Comparison of ENCODE assay signal across 17 cellular contexts in genomic region chr2:26738481-26738880, GRCh38. TPM values are rescaled to one million over a fixed set of nuclear protein-coding genes. Genes with fewer than 3 reads are reported as not detected.
DNase-seq lines count a peak whose midpoint lies in the region; ATAC-seq, FAIRE-seq and TF ChIP-seq lines count a peak whose summit lies in the region.
"Had no signal": no experiment of that assay in that cellular context is flagged by ENCODE, and none has a peak within 500 bp of the region (broad histone marks: within the 10 kb centered on the region; RNA-seq: fewer than 3 reads in every experiment).

No MANE protein-coding gene starts in this region.

- WGBS in SK-N-SH (ENCODE audit: low lambda C conversion rate), result 48% methylated on average over 3 of the region's 4 CpGs

- no peaks in the 10 kb centered on the region for H4K20me1 ChIP-seq in SK-N-SH (ENCODE audit: insufficient read depth)

- H3K4me1 ChIP-seq in SK-N-SH (ENCODE audit: control insufficient read depth in 1 of 2, insufficient read depth in 2 of 2, low read depth in 1 of 2, low read length in 1 of 2), result peaks cover 0 to 18% of the 10 kb centered on the region in 2 experiments; a peak in 1 of 4 replicates
- H3K4me1 ChIP-seq: Caco-2 had no signal

- TF ChIP-seq EP300 in SK-N-SH (IDR thresholded peaks at IDR 0.05; ENCODE audit: borderline replicate concordance in 1 of 2, low read depth in 1 of 2, low read length in 1 of 2), result no peak

- no peak for TF ChIP-seq POLR2A in GM12892 (IDR thresholded peaks at IDR 0.05; ENCODE audit: low read depth, low read length)

- peak overlapping the region; percentile 29 for H3K27ac Mint-ChIP-seq in central memory CD8-positive, alpha-beta T cell (ENCODE audit: low read depth)
- H3K27ac Mint-ChIP-seq: CD8-positive, alpha-beta memory T cell had no signal

- no peak overlapping the region for H3K4me2 ChIP-seq in SK-N-SH
- H3K4me2 ChIP-seq: BLaER1 had no signal

- DNase-seq in SK-N-SH, result peak; percentile 32
- peak; percentile 21 for DNase-seq in OCI-M1 (lab: John Stamatoyannopoulos, UW)
- no peak for DNase-seq in central memory CD8-positive, alpha-beta T cell (ENCODE audit: low spot score in 2 of 2)
- no peak for DNase-seq in GM12892 (ENCODE audit: insufficient read length)
- no peak for DNase-seq in EL
- no peak for DNase-seq in GM19238 (ENCODE audit: insufficient read length, low spot score)
- DNase-seq: AML-193; Caco-2; CD8-positive, alpha-beta memory T cell; DMS 273 treated with DMSO at 0.1 percent for 48 hours; GM23248 had no signal

- TF ChIP-seq RAD21 in SK-N-SH (IDR thresholded peaks at IDR 0.05; ENCODE audit: low read length), result no peak

- no peak overlapping the region for H3K27ac ChIP-seq in SK-N-SH (ENCODE audit: low read depth in 2 of 2, low read length in 1 of 2)
- H3K27ac ChIP-seq: 22Rv1, BLaER1, GM23248 had no signal

- ATAC-seq in SK-N-SH treated with all-trans-retinoic acid at 6 μM for 48 hours (no peak), HG02852 (IDR thresholded peaks at IDR 0.05; ENCODE audit: unreplicated experiment) (no peak)
- no peak for ATAC-seq in central memory CD8-positive, alpha-beta T cell (replicated peaks; ENCODE audit: extremely low read depth, poor library complexity, severe bottlenecking)
- ATAC-seq: GM12878 had no signal

- POLR2A ChIA-PET in SK-N-SH (lab: Yijun Ruan, JAX), result no interaction called here

- H3K9me2 ChIP-seq in SK-N-SH, result no peaks in the 10 kb centered on the region

- no peaks in the 10 kb centered on the region for H3K27me3 ChIP-seq in SK-N-SH (ENCODE audit: insufficient read depth)
- H3K27me3 ChIP-seq: BLaER1 had no signal

- no peak overlapping the region for H3K9ac ChIP-seq in SK-N-SH
- H3K9ac ChIP-seq: BLaER1, GM23248 had no signal

- H3K79me2 ChIP-seq in SK-N-SH (ENCODE audit: insufficient read depth), result no peaks in the 10 kb centered on the region

- H3K27me3 Mint-ChIP-seq in central memory CD8-positive, alpha-beta T cell, result peaks cover 33% of the 10 kb centered on the region

- H3F3A ChIP-seq in SK-N-SH (replicated peaks; ENCODE audit: insufficient read depth), result no peaks in the 10 kb centered on the region

- no peaks in the 10 kb centered on the region for H3K36me3 Mint-ChIP-seq in central memory CD8-positive, alpha-beta T cell (ENCODE audit: insufficient read depth)
- H3K36me3 Mint-ChIP-seq: CD8-positive, alpha-beta memory T cell had no signal

- FAIRE-seq in GM12892 (lab: Jason Lieb, UNC), result no peak
- FAIRE-seq: GM12878, H54 had no signal

- no peaks in the 10 kb centered on the region for H3K9me3 Mint-ChIP-seq in central memory CD8-positive, alpha-beta T cell
- H3K9me3 Mint-ChIP-seq: CD8-positive, alpha-beta memory T cell had no signal

- H3K4me3 ChIP-seq in SK-N-SH (ENCODE audit: low read depth in 2 of 2, low read length in 1 of 2), result no peak overlapping the region
- H3K4me3 ChIP-seq: BLaER1, GM12878, GM23248 had no signal

- TF ChIP-seq CTCF in SK-N-SH (IDR thresholded peaks at IDR 0.05), result no peak

- no peaks in the 10 kb centered on the region for H3K9me3 ChIP-seq in SK-N-SH
- H3K9me3 ChIP-seq: BLaER1, Caco-2 had no signal

- no peak overlapping the region for H3K4me3 Mint-ChIP-seq in central memory CD8-positive, alpha-beta T cell

- no peaks in the 10 kb centered on the region for H3K36me3 ChIP-seq in SK-N-SH (replicated peaks in 1 of 2; ENCODE audit: control insufficient read depth in 1 of 2, insufficient read depth in 2 of 2, low read length in 1 of 2)
- H3K36me3 ChIP-seq: BLaER1 had no signal

- H3K4me1 Mint-ChIP-seq in central memory CD8-positive, alpha-beta T cell, result peaks cover 10% of the 10 kb centered on the region

- CTCF ChIA-PET in SK-N-SH (lab: Yijun Ruan, JAX), result interaction anchor here (0.7 to 22.3 kb wide), 6 partner anchors 7 to 159 kb away, joined by 3 to 944 read pairs (median 32); no protein-coding TSS in a partner anchor

- no peak overlapping the region for H2AFZ ChIP-seq in SK-N-SH (ENCODE audit: low read depth)
- H2AFZ ChIP-seq: GM23248 had no signal

TF ChIP-seq in SK-N-SH, 30 proteins besides CTCF, POLR2A, EP300 and RAD21:
- TF ChIP-seq GATA2 (CRISPR knock-in tag; IDR thresholded peaks at IDR 0.05) (peak; percentile 37; the same call in 1 of the 2 replicates), RXRA (IDR thresholded peaks at IDR 0.05; ENCODE audit: borderline replicate concordance, low read depth) (no peak)
TF ChIP-seq in SK-N-SH: peak in this region for 1.

TF ChIP-seq in SK-N-SH treated with all-trans-retinoic acid at 6 μM for 48 hours, 23 proteins besides CTCF, POLR2A, EP300 and RAD21 (continues in another document):
- TF ChIP-seq, protein P1, sequence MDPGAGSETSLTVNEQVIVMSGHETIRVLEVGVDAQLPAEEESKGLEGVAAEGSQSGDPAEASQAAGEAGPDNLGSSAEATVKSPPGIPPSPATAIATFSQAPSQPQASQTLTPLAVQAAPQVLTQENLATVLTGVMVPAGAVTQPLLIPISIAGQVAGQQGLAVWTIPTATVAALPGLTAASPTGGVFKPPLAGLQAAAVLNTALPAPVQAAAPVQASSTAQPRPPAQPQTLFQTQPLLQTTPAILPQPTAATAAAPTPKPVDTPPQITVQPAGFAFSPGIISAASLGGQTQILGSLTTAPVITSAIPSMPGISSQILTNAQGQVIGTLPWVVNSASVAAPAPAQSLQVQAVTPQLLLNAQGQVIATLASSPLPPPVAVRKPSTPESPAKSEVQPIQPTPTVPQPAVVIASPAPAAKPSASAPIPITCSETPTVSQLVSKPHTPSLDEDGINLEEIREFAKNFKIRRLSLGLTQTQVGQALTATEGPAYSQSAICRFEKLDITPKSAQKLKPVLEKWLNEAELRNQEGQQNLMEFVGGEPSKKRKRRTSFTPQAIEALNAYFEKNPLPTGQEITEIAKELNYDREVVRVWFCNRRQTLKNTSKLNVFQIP (CRISPR knock-in tag; IDR thresholded peaks at IDR 0.05; ENCODE audit: borderline replicate concordance, low read depth), result no peak
- TF ChIP-seq ESRRG (CRISPR knock-in tag; IDR thresholded peaks at IDR 0.05), result no peak
- no peak for TF ChIP-seq CSRNP3 (CRISPR knock-in tag; IDR thresholded peaks at IDR 0.05)
- TF ChIP-seq ZFP3 (CRISPR knock-in tag; IDR thresholded peaks at IDR 0.05), result no peak
- TF ChIP-seq CSDC2 (CRISPR knock-in tag; IDR thresholded peaks at IDR 0.05), result no peak
- TF ChIP-seq ZNF8 (CRISPR knock-in tag; IDR thresholded peaks at IDR 0.05), result no peak
- TF ChIP-seq SNAI2 (CRISPR knock-in tag; IDR thresholded peaks at IDR 0.05), result no peak
- TF ChIP-seq ZFP30 (CRISPR knock-in tag; IDR thresholded peaks at IDR 0.05), result no peak
- TF ChIP-seq TSHZ2 (CRISPR knock-in tag; IDR thresholded peaks at IDR 0.05), result no peak
- no peak for TF ChIP-seq ZNF565 (CRISPR knock-in tag; conservative IDR thresholded peaks at IDR 0.05; ENCODE audit: low read depth)
- no peak for TF ChIP-seq ZNF70 (CRISPR knock-in tag; IDR thresholded peaks at IDR 0.05)

RNA-seq across cellular contexts. Expression of gene SLC35F6, which starts 25.6 kb away (rescaled TPM):
- polyA plus RNA-seq in SK-N-SH (2012; rRNA removed), result 15.9 and 16.0 TPM in 2 replicates
- 8.3 and 12.6 TPM in 2 replicates for polyA plus RNA-seq in SK-N-SH (2012; cell fraction: cytosol; rRNA removed)
- polyA plus RNA-seq in SK-N-SH (2012; cell fraction: nucleus; rRNA removed), result 10.6 and 12.1 TPM in 2 replicates
- polyA plus RNA-seq in GM12892 (2012; ENCODE audit: missing spikeins), result 2.2 TPM

RNA-seq across cellular contexts. Expression of gene KCNK3, which starts 46.0 kb away (rescaled TPM):
- polyA plus RNA-seq in SK-N-SH (2012; rRNA removed), result 0.16 and 0.31 TPM in 2 replicates
- 0.06 and 0.24 TPM in 2 replicates for polyA plus RNA-seq in SK-N-SH (2012; cell fraction: cytosol; rRNA removed)
- polyA plus RNA-seq in SK-N-SH (2012; cell fraction: nucleus; rRNA removed), result 0.04 and 0.27 TPM in 2 replicates
- not detected for polyA plus RNA-seq in GM12892 (2012; ENCODE audit: missing spikeins)
- polyA plus RNA-seq: CD8-positive, alpha-beta memory T cell; GM12878; GM23248 had no signal

RNA-seq across cellular contexts. Expression of gene CENPA, which starts 47.4 kb away (rescaled TPM):
- polyA plus RNA-seq in SK-N-SH (2012; rRNA removed), result 17.0 and 19.5 TPM in 2 replicates
- 15.4 and 19.7 TPM in 2 replicates for polyA plus RNA-seq in SK-N-SH (2012; cell fraction: cytosol; rRNA removed)
- 8.0 and 9.4 TPM in 2 replicates for polyA plus RNA-seq in SK-N-SH (2012; cell fraction: nucleus; rRNA removed)
- polyA plus RNA-seq in GM12892 (2012; ENCODE audit: missing spikeins), result 17.0 TPM

Comparison
In these comparisons a context has a peak if more than half of its experiments do, and no peak if none do; other contexts are left out.
1. DNase-seq: peak in SK-N-SH (single experiment) and OCI-M1 (single experiment); none in central memory CD8-positive, alpha-beta T cell (0 of 2), GM12892 (single experiment), EL (single experiment) and GM19238 (single experiment).